Comparison of ENCODE assay signal across 15 cellular contexts in the genomic region with DNA sequence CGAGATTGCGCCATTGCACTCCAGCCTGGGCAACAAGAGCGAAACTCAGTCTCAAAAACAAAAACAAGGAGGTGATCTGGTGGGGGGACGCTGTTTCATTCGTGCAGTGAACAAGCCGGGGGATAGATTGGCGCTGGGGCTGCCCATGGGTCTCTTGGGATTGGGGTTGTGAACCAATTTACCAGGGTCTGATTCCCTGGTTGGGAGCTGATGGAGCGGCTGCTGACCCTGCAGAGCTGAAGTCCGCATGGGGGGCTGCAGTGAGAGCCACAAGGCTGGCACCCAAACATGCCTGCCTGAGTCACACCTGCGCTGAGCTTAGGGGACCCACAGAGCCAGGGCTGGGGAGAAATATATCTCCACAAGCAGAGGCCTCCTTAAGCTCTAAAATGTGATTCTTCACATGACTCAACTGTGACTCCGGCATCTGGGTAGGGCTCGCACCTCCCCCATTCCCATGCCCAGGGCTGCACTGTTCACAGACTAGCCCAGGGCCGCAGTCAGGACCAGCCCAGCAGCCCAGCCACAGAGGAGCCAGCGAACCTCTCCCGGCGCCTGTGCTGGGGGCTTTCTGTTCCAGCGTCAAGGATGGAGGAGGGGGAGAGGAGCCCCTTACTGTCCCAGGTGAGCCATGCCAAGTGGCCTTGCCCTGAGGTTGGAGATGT. TPM values are rescaled to one million over a fixed set of nuclear protein-coding genes. Genes with fewer than 3 reads are reported as not detected.
DNase-seq lines count a peak whose midpoint lies in the region; ATAC-seq and TF ChIP-seq lines count a peak whose summit lies in the region.
"Had no signal": no experiment of that assay in that cellular context is flagged by ENCODE, and none has a peak within 500 bp of the region (broad histone marks: within the 10 kb centered on the region; RNA-seq: fewer than 3 reads in every experiment).

No MANE protein-coding gene starts in this region.

- H3K9me3 ChIP-seq in subcutaneous abdominal adipose tissue (ENCODE audit: control insufficient read depth in 5 of 5, low read length in 5 of 5) (no peaks in the 10 kb centered on the region), Peyer's patch (no peaks in the 10 kb centered on the region)
- H3K9me3 ChIP-seq: HAP-1 had no signal

- peaks cover 0 to 21% (median 7%) of the 10 kb centered on the region in 5 donors for H3K4me1 ChIP-seq in subcutaneous abdominal adipose tissue (ENCODE audit: control insufficient read depth in 5 of 5, insufficient read depth in 5 of 5, low read length in 5 of 5)
- no peaks in the 10 kb centered on the region for H3K4me1 ChIP-seq in Peyer's patch
- H3K4me1 ChIP-seq: HAP-1 had no signal

- H3K27me3 ChIP-seq in subcutaneous abdominal adipose tissue (ENCODE audit: control insufficient read depth in 5 of 5, insufficient read depth in 4 of 5, low read length in 5 of 5) = peaks cover 0 to 3% (median under 1%) of the 10 kb centered on the region in 5 donors
- no peaks in the 10 kb centered on the region for H3K27me3 ChIP-seq in Peyer's patch

- H3K27ac ChIP-seq in subcutaneous abdominal adipose tissue (ENCODE audit: low read depth, low read length) = peak overlapping the region; percentile 50
- H3K27ac ChIP-seq in Peyer's patch = no peak overlapping the region
- H3K27ac ChIP-seq: 22Rv1 had no signal

- DNase-seq in NCI-H82 (lab: John Stamatoyannopoulos, UW) (peak; percentile 38), NCI-H82 treated with DMSO at 0.1 percent for 48 hours (lab: John Stamatoyannopoulos, UW; ENCODE audit: unreplicated experiment) (no peak), T1000 (lab: John Stamatoyannopoulos, UW) (peak; percentile 44), fibroblast of peridontal ligament (ENCODE audit: extremely low read depth) (peak; percentile 53), SHP77 treated with DMSO at 0.1 percent for 48 hours (lab: John Stamatoyannopoulos, UW) (no peak), Peyer's patch (no peak)
- DNase-seq: activated CD8-positive, alpha-beta memory T cell treated with anti-CD3 and anti-CD28 coated beads for 24 hours; activated naive CD8-positive, alpha-beta T cell treated with anti-CD3 and anti-CD28 coated beads, Interleukin-2, amount 50 U/mL, for 24 hours; GF-D8; natural killer cell had no signal

- H3K9ac ChIP-seq in subcutaneous abdominal adipose tissue (ENCODE audit: low read length in 5 of 5) = no peak overlapping the region

- TF ChIP-seq CTCF in Peyer's patch (IDR thresholded peaks at IDR 0.05) = no peak

- peaks cover 0 to 4% (median 3%) of the 10 kb centered on the region in 5 donors for H3K36me3 ChIP-seq in subcutaneous abdominal adipose tissue (ENCODE audit: control insufficient read depth in 5 of 5, insufficient read depth in 5 of 5, low read length in 5 of 5)
- no peaks in the 10 kb centered on the region for H3K36me3 ChIP-seq in Peyer's patch
- H3K36me3 ChIP-seq: HAP-1 had no signal

- no peak for TF ChIP-seq POLR2A in Peyer's patch (IDR thresholded peaks at IDR 0.05)

- ATAC-seq in GM21381 (IDR thresholded peaks at IDR 0.05; ENCODE audit: unreplicated experiment) = no peak
- ATAC-seq: activated naive CD8-positive, alpha-beta T cell treated with anti-CD3 and anti-CD28 coated beads, Interleukin-2, amount 50 U/mL, for 24 hours; natural killer cell had no signal

- H3K4me3 ChIP-seq in subcutaneous abdominal adipose tissue (ENCODE audit: low read depth in 1 of 5, low read length in 5 of 5) = no peak overlapping the region
- no peak overlapping the region for H3K4me3 ChIP-seq in Peyer's patch
- H3K4me3 ChIP-seq: HAP-1 had no signal

RNA-seq across cellular contexts. Expression of gene TSPAN10, which starts 5.0 kb away (rescaled TPM):
- not detected for total RNA-seq in Peyer's patch

RNA-seq across cellular contexts. Expression of gene NPLOC4, which starts 5.0 kb away (rescaled TPM):
- 100 to 1,000 TPM in 3 of 4 donors, 10 to 100 TPM in 1; 77.2 to 911 (median 122) TPM for total RNA-seq in Peyer's patch

RNA-seq across cellular contexts. Expression of gene PDE6G, which starts 14.4 kb away (rescaled TPM):
- not detected for total RNA-seq in Peyer's patch
- total RNA-seq: NCI-H460 had no signal

RNA-seq across cellular contexts. Expression of gene OXLD1, which starts 24.4 kb away (rescaled TPM):
- total RNA-seq in Peyer's patch = 10 to 100 TPM in 3 of 4 donors, 1 to 10 TPM in 1; 1.7 to 55.4 (median 41.9) TPM

RNA-seq across cellular contexts. Expression of gene CCDC137, which starts 24.6 kb away (rescaled TPM):
- total RNA-seq in Peyer's patch = 10 to 100 TPM; 13.9 to 27.2 (median 17.0) TPM

Comparison
In these comparisons a context has a peak if more than half of its experiments do, and no peak if none do; other contexts are left out.
1. DNase-seq: peak in NCI-H82 (single experiment), T1000 (single experiment) and fibroblast of peridontal ligament (single experiment); none in NCI-H82 treated with DMSO at 0.1 percent for 48 hours (single experiment), SHP77 treated with DMSO at 0.1 percent for 48 hours (single experiment) and Peyer's patch (0 of 3).